ENCODE assay signal across 1 cellular context in genomic region chr6:131628726-131629125, GRCh38.
TF ChIP-seq lines count a peak whose summit lies in the region.

No MANE protein-coding gene starts in this region.

TF ChIP-seq in SK-N-SH, 30 proteins besides CTCF, POLR2A, EP300 and RAD21 (continued from another document):
- TF ChIP-seq EZH2phosphoT487 (IDR thresholded peaks at IDR 0.05; ENCODE audit: borderline replicate concordance, low read depth) (no peak), ELF1 (IDR thresholded peaks at IDR 0.05) (no peak), RCOR1 (IDR thresholded peaks at IDR 0.05; ENCODE audit: low read length) (no peak), MXI1 (IDR thresholded peaks at IDR 0.05; ENCODE audit: low read depth, low read length) (no peak), MEF2A (IDR thresholded peaks at IDR 0.05; ENCODE audit: borderline replicate concordance, low read depth) (no peak), RFX5 (IDR thresholded peaks at IDR 0.05; ENCODE audit: low read length) (no peak), TCF12 (IDR thresholded peaks at IDR 0.05) (no peak), TEAD4 (IDR thresholded peaks at IDR 0.05; ENCODE audit: borderline replicate concordance, insufficient read depth) (no peak), JUND (IDR thresholded peaks at IDR 0.05) (no peak)
